In genomic region chr20:34268851-34269668, GRCh38 we compare ENCODE assay signal across 10 cellular contexts. TPM values are rescaled to one million over a fixed set of nuclear protein-coding genes. Genes with fewer than 3 reads are reported as not detected.
A peak's percentile ranks its signal among the peaks of the same experiment; 100 is the strongest.
DNase-seq lines count a peak whose midpoint lies in the region; ATAC-seq, FAIRE-seq and TF ChIP-seq lines count a peak whose summit lies in the region.
"Had no signal": no experiment of that assay in that cellular context is flagged by ENCODE, and none has a peak within 500 bp of the region (broad histone marks: within the 10 kb centered on the region; RNA-seq: fewer than 3 reads in every experiment).

No MANE protein-coding gene starts in this region.

- H3K9me2 ChIP-seq in Karpas-422 (replicated peaks; ENCODE audit: insufficient read depth, low read length): no peaks in the 10 kb centered on the region

- DNase-seq in GM12878 (ENCODE audit: low read depth, low spot score) (no peak), immature natural killer cell (peak in 2 of 3 donors; percentile 17 to 21), Karpas-422 (no peak), NCI-H2107 treated with DMSO at 0.1 percent for 48 hours (lab: John Stamatoyannopoulos, UW; ENCODE audit: unreplicated experiment) (no peak), COR-L47 (lab: John Stamatoyannopoulos, UW) (no peak)
- peak; percentile 1 for DNase-seq in stimulated activated CD4-positive, alpha-beta T cell treated with anti-CD3 and anti-CD28 coated beads, Interleukin-2, amount 100 ng/mL, for 4 hours (ENCODE audit: low read depth)

- POLR2A ChIA-PET in GM12878 (lab: Charles Lee): interaction anchor here (0.6 to 0.7 kb wide), 2 partner anchors 262 to 823 kb away, joined by 3 to 6 read pairs; no protein-coding TSS in a partner anchor

- H3K4me2 ChIP-seq in GM12878 (ENCODE audit: control insufficient read depth, insufficient read depth): peak overlapping the region; percentile 6; the same call in 1 of the 2 replicates
- H3K4me2 ChIP-seq in Karpas-422 (ENCODE audit: low read depth, low read length, poor library complexity, severe bottlenecking): no peak overlapping the region

- RAD21 ChIA-PET in GM12878 (lab: Charles Lee; ENCODE audit: unreplicated experiment): no interaction called here

- TF ChIP-seq EP300 in GM12878 (IDR thresholded peaks at IDR 0.05; ENCODE audit: borderline replicate concordance in 1 of 2, control insufficient read depth in 1 of 2, low read depth in 2 of 2, low read length in 2 of 2): no peak

- no peak for TF ChIP-seq CTCF in GM12878 (IDR thresholded peaks at IDR 0.05 in 2 of 3, conservative IDR thresholded peaks at IDR 0.05 in 1 of 3; ENCODE audit: control insufficient read depth in 2 of 3, extremely low read depth in 1 of 3, insufficient read depth in 1 of 3, low read depth in 3 of 3, low read length in 3 of 3)

- ATAC-seq in GM12878 (no peak), GM21360 (IDR thresholded peaks at IDR 0.05; ENCODE audit: unreplicated experiment) (no peak)

- H3K9ac ChIP-seq in HUES64 (ENCODE audit: low read depth, low read length): peak overlapping the region; percentile 10; the same call in 1 of the 2 replicates
- no peak overlapping the region for H3K9ac ChIP-seq in GM12878 (ENCODE audit: control insufficient read depth, insufficient read depth, low read length)
- H3K9ac ChIP-seq in Karpas-422 (ENCODE audit: low read length): no peak overlapping the region

- H3K27ac Mint-ChIP-seq in immature natural killer cell: no peak overlapping the region

- peaks cover 0 to 7% of the 10 kb centered on the region in 2 donors for H3K4me1 Mint-ChIP-seq in immature natural killer cell

- no peak for TF ChIP-seq RAD21 in GM12878 (IDR thresholded peaks at IDR 0.05; ENCODE audit: insufficient read depth, low read depth, low read length)

- H3K4me3 ChIP-seq in HUES64 (ENCODE audit: low read length) (peak overlapping the region; percentile 29; the same call in 1 of the 2 replicates), GM12878 (no peak overlapping the region), Karpas-422 (ENCODE audit: low read length) (no peak overlapping the region)

- TF ChIP-seq POLR2A in GM12878 (IDR thresholded peaks at IDR 0.05; ENCODE audit: low read depth, low read length): no peak

- in situ Hi-C loops in GM12878 (cut with MboI): no loop called here

- peaks cover 0 to 4% (median 0%) of the 10 kb centered on the region in 3 donors for H3K36me3 Mint-ChIP-seq in immature natural killer cell

- CTCF ChIA-PET in GM12878 (lab: Yijun Ruan, JAX): no interaction called here

- SMC1A ChIA-PET in GM12878 (lab: Charles Lee; ENCODE audit: uncharacterized antibody, unreplicated experiment): no interaction called here

- H2AFZ ChIP-seq in GM12878 (ENCODE audit: control insufficient read depth, low read depth, low read length): no peak overlapping the region; the same call in 1 of the 2 replicates
- H2AFZ ChIP-seq in Karpas-422 (ENCODE audit: low read length): no peak overlapping the region

- intact Hi-C loops in GM12878 (cut with micrococcal nuclease; ENCODE audit: unreplicated experiment): no loop called here

- peaks cover 0 to 6% (median 1%) of the 10 kb centered on the region in 3 donors for H3K27me3 Mint-ChIP-seq in immature natural killer cell (ENCODE audit: low read depth in 3 of 3)

- no peak overlapping the region for H3K27ac ChIP-seq in HUES64 (ENCODE audit: low read depth, low read length)
- H3K27ac ChIP-seq in GM12878 (ENCODE audit: control insufficient read depth, insufficient read depth): no peak overlapping the region
- no peak overlapping the region for H3K27ac ChIP-seq in Karpas-422 (ENCODE audit: low read length)
- H3K27ac ChIP-seq: epithelial cell of prostate had no signal

- no peaks in the 10 kb centered on the region for H3K27me3 ChIP-seq in HUES64 (ENCODE audit: insufficient read depth, low read length)
- no peaks in the 10 kb centered on the region for H3K27me3 ChIP-seq in GM12878 (replicated peaks in 1 of 2; ENCODE audit: control insufficient read depth in 2 of 2, insufficient read depth in 2 of 2, low read length in 1 of 2)
- no peaks in the 10 kb centered on the region for H3K27me3 ChIP-seq in Karpas-422 (ENCODE audit: low read length)

- 73% methylated on average over 59 of the region's 59 CpGs for WGBS in HUES64
- WGBS in GM12878 (ENCODE audit: insufficient coverage, insufficient replicate concordance, low lambda C conversion rate, missing lambda C conversion rate): 71% methylated on average over 47 of the region's 59 CpGs

- no peaks in the 10 kb centered on the region for H3K79me2 ChIP-seq in GM12878 (ENCODE audit: control insufficient read depth, insufficient read depth, low read length)
- H3K79me2 ChIP-seq in Karpas-422 (ENCODE audit: low read length): no peaks in the 10 kb centered on the region

- H3K4me3 Mint-ChIP-seq in immature natural killer cell: peak overlapping the region; percentile 41 to 74 (median 53)

- no peaks in the 10 kb centered on the region for H3K9me3 ChIP-seq in HUES64 (ENCODE audit: insufficient read depth, low read depth, low read length)
- no peaks in the 10 kb centered on the region for H3K9me3 ChIP-seq in GM12878 (replicated peaks; ENCODE audit: control insufficient read depth, insufficient read depth, low read length)
- H3K9me3 ChIP-seq in Karpas-422 (ENCODE audit: low read length): no peaks in the 10 kb centered on the region

- H4K20me1 ChIP-seq in GM12878 (ENCODE audit: control insufficient read depth, insufficient read depth) (no peaks in the 10 kb centered on the region), Karpas-422 (ENCODE audit: insufficient read depth, low read depth, low read length) (no peaks in the 10 kb centered on the region)

- no peaks in the 10 kb centered on the region for H3K9me3 Mint-ChIP-seq in immature natural killer cell

- peaks cover 20% of the 10 kb centered on the region for H3K36me3 ChIP-seq in HUES64 (ENCODE audit: insufficient read depth, low read length)
- no peaks in the 10 kb centered on the region; a peak in 1 of 4 replicates for H3K36me3 ChIP-seq in GM12878 (ENCODE audit: control insufficient read depth in 2 of 2, insufficient read depth in 2 of 2, low read length in 1 of 2)
- H3K36me3 ChIP-seq in Karpas-422 (ENCODE audit: insufficient read depth, low read length): peaks cover 11% of the 10 kb centered on the region; the same call in 1 of the 2 replicates

- H3K4me1 ChIP-seq in HUES64 (ENCODE audit: insufficient read depth, low read length): no peaks in the 10 kb centered on the region
- H3K4me1 ChIP-seq in GM12878 (ENCODE audit: control insufficient read depth, insufficient read depth, low read length): peaks cover 19% of the 10 kb centered on the region
- no peaks in the 10 kb centered on the region for H3K4me1 ChIP-seq in Karpas-422 (ENCODE audit: low read length)

- no peak for FAIRE-seq in GM12878 (lab: Jason Lieb, UNC)

- no TSS peak for BruUV-seq in GM12878 (replicated peaks; lab: Mats Ljungman, UMichigan)

RNA-seq across cellular contexts. Expression of gene ASIP, which starts 27.8 kb away (rescaled TPM):
- not detected for polyA plus RNA-seq in HUES64 (2013, experiment 1 of 2)
- not detected for polyA plus RNA-seq in HUES64 (2013, experiment 2 of 2)
- not detected in 2 replicates for total RNA-seq in GM12878 (2013; cell fraction: nucleolus; rRNA removed)
- total RNA-seq in GM12878 (2014; rRNA removed) (not detected in 2 replicates), GM12878 (2014; rRNA removed; fragmentation: Illumina TruSeq; extraction: Trizol) (not detected in 2 replicates), GM12878 (2021) (not detected in 2 replicates)
- polyA plus RNA-seq in GM12878 (2011; ENCODE audit: low read depth): not detected
- polyA plus RNA-seq in GM12878 (2011; rRNA removed) (not detected in 2 replicates), GM12878 (2014; fragmentation: Illumina TruSeq; extraction: Trizol) (not detected in 2 replicates), GM12878 (2014; fragmentation: Nextera tagmentation; extraction: Ambion mirVana) (not detected), GM12878 (2014; rRNA removed) (0.29 TPM in 1 of 2 replicates, not detected in the other), GM12878 (2016; fragmentation: Nextera tagmentation; extraction: Ambion mirVana) (not detected), immature natural killer cell (under 1 TPM in 1 of 3 donors, not detected in 2; 0.43 TPM)
- not detected in 2 replicates for polyA plus RNA-seq in GM12878 (2011; cell fraction: cytosol; rRNA removed)
- not detected in 2 replicates for polyA plus RNA-seq in GM12878 (2011; cell fraction: nucleus; rRNA removed)
- polyA plus RNA-seq in GM12878 (2012): not detected in 2 replicates
- not detected in 2 replicates for polyA minus RNA-seq in GM12878 (2011; rRNA and poly(A)+ RNA removed)
- polyA minus RNA-seq in GM12878 (2011; cell fraction: cytosol; rRNA and poly(A)+ RNA removed): not detected in 2 replicates
- polyA minus RNA-seq in GM12878 (2011; cell fraction: nucleus; rRNA and poly(A)+ RNA removed): not detected in 2 replicates
- not detected in 2 replicates for total RNA-seq in Karpas-422 (2014; rRNA removed; shearing (Covaris generic); ENCODE audit: low replicate concordance)
- total RNA-seq: HT1080 had no signal

RNA-seq across cellular contexts. Expression of gene AHCY, which starts 34.1 kb away (rescaled TPM):
- 246 TPM for polyA plus RNA-seq in HUES64 (2013, experiment 1 of 2)
- 252 TPM for polyA plus RNA-seq in HUES64 (2013, experiment 2 of 2)
- total RNA-seq in GM12878 (2013; cell fraction: nucleolus; rRNA removed): 60.9 and 62.0 TPM in 2 replicates
- total RNA-seq in GM12878 (2014; rRNA removed) (192 and 198 TPM in 2 replicates), GM12878 (2014; rRNA removed; fragmentation: Illumina TruSeq; extraction: Trizol) (151 and 163 TPM in 2 replicates), GM12878 (2021) (223 and 233 TPM in 2 replicates)
- 80.9 TPM for polyA plus RNA-seq in GM12878 (2011; ENCODE audit: low read depth)
- polyA plus RNA-seq in GM12878 (2011; rRNA removed) (128 and 208 TPM in 2 replicates), GM12878 (2014; fragmentation: Illumina TruSeq; extraction: Trizol) (138 and 204 TPM in 2 replicates), GM12878 (2014; fragmentation: Nextera tagmentation; extraction: Ambion mirVana) (100 to 1,000 TPM in 1 of 2 experiments, 10 to 100 TPM in 1; 84.9 to 116 TPM), GM12878 (2014; rRNA removed) (218 and 247 TPM in 2 replicates), GM12878 (2016; fragmentation: Nextera tagmentation; extraction: Ambion mirVana) (100 to 1,000 TPM; 129 to 134 TPM), immature natural killer cell (10 to 100 TPM; 18.4 to 19.3 (median 18.5) TPM)
- 296 and 341 TPM in 2 replicates for polyA plus RNA-seq in GM12878 (2011; cell fraction: cytosol; rRNA removed)
- 234 and 261 TPM in 2 replicates for polyA plus RNA-seq in GM12878 (2011; cell fraction: nucleus; rRNA removed)
- polyA plus RNA-seq in GM12878 (2012): 101 and 138 TPM in 2 replicates
- 414 and 519 TPM in 2 replicates for polyA minus RNA-seq in GM12878 (2011; rRNA and poly(A)+ RNA removed)
- 123 and 129 TPM in 2 replicates for polyA minus RNA-seq in GM12878 (2011; cell fraction: cytosol; rRNA and poly(A)+ RNA removed)
- polyA minus RNA-seq in GM12878 (2011; cell fraction: nucleus; rRNA and poly(A)+ RNA removed): 62.9 and 114 TPM in 2 replicates
- 191 and 277 TPM in 2 replicates for total RNA-seq in Karpas-422 (2014; rRNA removed; shearing (Covaris generic); ENCODE audit: low replicate concordance)

Comparison
In these comparisons a context has a peak if more than half of its experiments do, and no peak if none do; other contexts are left out.
1. DNase-seq: peak in immature natural killer cell (2 of 3) and stimulated activated CD4-positive, alpha-beta T cell treated with anti-CD3 and anti-CD28 coated beads, Interleukin-2, amount 100 ng/mL, for 4 hours (single experiment); none in GM12878 (single experiment), Karpas-422 (single experiment), NCI-H2107 treated with DMSO at 0.1 percent for 48 hours (single experiment) and COR-L47 (single experiment).